In the genomic region with DNA sequence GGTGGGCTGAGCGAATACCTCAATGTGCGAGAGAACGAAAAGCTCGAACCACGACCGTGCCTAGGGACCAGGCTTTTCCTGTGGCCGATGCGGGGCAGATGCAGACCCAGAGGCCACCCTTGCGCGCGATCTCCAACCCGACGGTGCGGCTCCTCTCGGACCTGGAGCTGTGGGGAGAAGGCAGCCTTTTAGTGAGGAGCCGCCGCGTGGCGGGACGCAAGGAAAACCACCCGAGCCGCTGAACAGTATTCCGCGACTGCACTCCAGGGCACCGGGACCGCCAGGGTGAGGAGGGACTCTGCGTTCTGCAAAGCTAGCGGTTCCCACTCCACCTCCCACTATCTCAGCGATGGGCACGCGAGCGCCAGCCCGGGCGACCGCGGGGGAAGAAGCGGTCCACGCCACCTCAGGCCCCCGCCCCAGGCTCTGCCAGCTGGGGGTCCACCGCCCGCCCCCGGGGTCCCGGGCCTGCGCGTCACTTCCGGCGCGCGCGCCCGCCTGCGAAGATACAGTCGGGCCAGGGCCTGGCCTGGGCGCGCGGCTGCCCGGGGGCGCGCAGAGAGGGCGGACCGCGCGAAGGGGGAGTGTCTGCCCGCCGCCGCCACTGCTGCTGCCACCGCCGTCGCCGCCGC, we compare ENCODE assay signal across 8 cellular contexts.
DNase-seq lines count a peak whose midpoint lies in the region; ATAC-seq and TF ChIP-seq lines count a peak whose summit lies in the region.

No MANE protein-coding gene starts in this region.

- peak overlapping the region; percentile 82 for H3K27ac Mint-ChIP-seq in activated CD4-positive, alpha-beta T cell treated with anti-CD3 and anti-CD28 coated beads, Interleukin-2, amount 10 ng/mL, durations not matched to agents 7 days and 5 days

- H3K27me3 ChIP-seq in liver (ENCODE audit: control insufficient read depth in 4 of 4, insufficient read depth in 4 of 4, low read length in 3 of 4): no peaks in the 10 kb centered on the region

- peak; percentile 65 for TF ChIP-seq POLR2A in GM18951 (IDR thresholded peaks at IDR 0.05; ENCODE audit: extremely low read depth, insufficient read depth, insufficient read length)

- in situ Hi-C loops in GM18951 (cut with MboI; ENCODE audit: low sequenced_read_pairs, unreplicated experiment): no loop called here

- H3K4me1 ChIP-seq in liver (ENCODE audit: control insufficient read depth in 4 of 4, insufficient read depth in 4 of 4, low read length in 3 of 4): peaks cover 0 to 15% (median 6%) of the 10 kb centered on the region in 4 donors

- no peaks in the 10 kb centered on the region for H3K27me3 Mint-ChIP-seq in activated CD4-positive, alpha-beta T cell treated with anti-CD3 and anti-CD28 coated beads, Interleukin-2, amount 10 ng/mL, durations not matched to agents 7 days and 5 days

- H3K9me3 Mint-ChIP-seq in activated CD4-positive, alpha-beta T cell treated with anti-CD3 and anti-CD28 coated beads, Interleukin-2, amount 10 ng/mL, durations not matched to agents 7 days and 5 days: no peaks in the 10 kb centered on the region

- POLR2A ChIA-PET in activated CD4-positive, alpha-beta T cell treated with anti-CD3 and anti-CD28 coated beads, Interleukin-2, amount 10 ng/mL, durations not matched to agents 7 days and 5 days (lab: Charles Lee): no interaction called here

- H3K4me3 ChIP-seq in AG10803 (ENCODE audit: low read length) (peak overlapping the region; percentile 81), liver (ENCODE audit: low read depth in 1 of 3, low read length in 3 of 3) (peak overlapping the region; percentile 93 to 95 (median 95))

- WGBS in liver: under 1% methylated on average over 71 of the region's 71 CpGs

- peak overlapping the region; percentile 93 to 99 for H3K27ac ChIP-seq in liver (ENCODE audit: low read depth in 1 of 2, low read length in 2 of 2)

- H3K4me1 Mint-ChIP-seq in activated CD4-positive, alpha-beta T cell treated with anti-CD3 and anti-CD28 coated beads, Interleukin-2, amount 10 ng/mL, durations not matched to agents 7 days and 5 days: peaks cover 11% of the 10 kb centered on the region

- H3K36me3 Mint-ChIP-seq in activated CD4-positive, alpha-beta T cell treated with anti-CD3 and anti-CD28 coated beads, Interleukin-2, amount 10 ng/mL, durations not matched to agents 7 days and 5 days (ENCODE audit: low read depth): no peaks in the 10 kb centered on the region

- no peak for TF ChIP-seq RAD21 in liver (IDR thresholded peaks at IDR 0.05)

- DNase-seq in AG10803 (ENCODE audit: low read depth): peak; percentile 68
- peak; percentile 54 for DNase-seq in NCI-H460 (ENCODE audit: extremely low read depth, low read depth)
- peak; percentile 68 for DNase-seq in activated CD4-positive, alpha-beta T cell treated with anti-CD3 and anti-CD28 coated beads, Interleukin-2, amount 10 ng/mL, durations not matched to agents 7 days and 5 days
- DNase-seq in dedifferentiated amniotic fluid mesenchymal stem cell (ENCODE audit: extremely low spot score): peak; percentile 58
- peak; percentile 67 for DNase-seq in stimulated activated CD4-positive, alpha-beta T cell treated with anti-CD3 and anti-CD28 coated beads, Interleukin-4, amount 100 ng/mL, for 24 hours

- TF ChIP-seq CTCF in AG10803 (conservative IDR thresholded peaks at IDR 0.05; ENCODE audit: low read length): no peak; the same call in 1 of the 2 replicates
- TF ChIP-seq CTCF in liver (IDR thresholded peaks at IDR 0.05; ENCODE audit: low read depth, low read length, missing input control): no peak

- peak overlapping the region; percentile 94 to 97 for H3K9ac ChIP-seq in liver (ENCODE audit: low read depth in 1 of 2, low read length in 2 of 2)

- CTCF ChIA-PET in activated CD4-positive, alpha-beta T cell treated with anti-CD3 and anti-CD28 coated beads, Interleukin-2, amount 10 ng/mL, durations not matched to agents 7 days and 5 days (lab: Charles Lee): interaction anchor here (0.6 to 0.7 kb wide), 2 partner anchors 31 to 783 kb away, joined by 3 read pairs; no protein-coding TSS in a partner anchor

- peak overlapping the region; percentile 76 for H3K4me3 Mint-ChIP-seq in activated CD4-positive, alpha-beta T cell treated with anti-CD3 and anti-CD28 coated beads, Interleukin-2, amount 10 ng/mL, durations not matched to agents 7 days and 5 days

- H3K36me3 ChIP-seq in liver (ENCODE audit: control insufficient read depth in 4 of 4, insufficient read depth in 3 of 4, low read depth in 1 of 4, low read length in 3 of 4): no peaks in the 10 kb centered on the region

- H3K9me3 ChIP-seq in liver (ENCODE audit: control insufficient read depth in 4 of 4, low read length in 3 of 4): no peaks in the 10 kb centered on the region

- ATAC-seq in HG03159 (IDR thresholded peaks at IDR 0.05; ENCODE audit: unreplicated experiment): peak; percentile 92

TF ChIP-seq in liver, 16 proteins besides CTCF, POLR2A, EP300 and RAD21:
- TF ChIP-seq, protein P1, sequence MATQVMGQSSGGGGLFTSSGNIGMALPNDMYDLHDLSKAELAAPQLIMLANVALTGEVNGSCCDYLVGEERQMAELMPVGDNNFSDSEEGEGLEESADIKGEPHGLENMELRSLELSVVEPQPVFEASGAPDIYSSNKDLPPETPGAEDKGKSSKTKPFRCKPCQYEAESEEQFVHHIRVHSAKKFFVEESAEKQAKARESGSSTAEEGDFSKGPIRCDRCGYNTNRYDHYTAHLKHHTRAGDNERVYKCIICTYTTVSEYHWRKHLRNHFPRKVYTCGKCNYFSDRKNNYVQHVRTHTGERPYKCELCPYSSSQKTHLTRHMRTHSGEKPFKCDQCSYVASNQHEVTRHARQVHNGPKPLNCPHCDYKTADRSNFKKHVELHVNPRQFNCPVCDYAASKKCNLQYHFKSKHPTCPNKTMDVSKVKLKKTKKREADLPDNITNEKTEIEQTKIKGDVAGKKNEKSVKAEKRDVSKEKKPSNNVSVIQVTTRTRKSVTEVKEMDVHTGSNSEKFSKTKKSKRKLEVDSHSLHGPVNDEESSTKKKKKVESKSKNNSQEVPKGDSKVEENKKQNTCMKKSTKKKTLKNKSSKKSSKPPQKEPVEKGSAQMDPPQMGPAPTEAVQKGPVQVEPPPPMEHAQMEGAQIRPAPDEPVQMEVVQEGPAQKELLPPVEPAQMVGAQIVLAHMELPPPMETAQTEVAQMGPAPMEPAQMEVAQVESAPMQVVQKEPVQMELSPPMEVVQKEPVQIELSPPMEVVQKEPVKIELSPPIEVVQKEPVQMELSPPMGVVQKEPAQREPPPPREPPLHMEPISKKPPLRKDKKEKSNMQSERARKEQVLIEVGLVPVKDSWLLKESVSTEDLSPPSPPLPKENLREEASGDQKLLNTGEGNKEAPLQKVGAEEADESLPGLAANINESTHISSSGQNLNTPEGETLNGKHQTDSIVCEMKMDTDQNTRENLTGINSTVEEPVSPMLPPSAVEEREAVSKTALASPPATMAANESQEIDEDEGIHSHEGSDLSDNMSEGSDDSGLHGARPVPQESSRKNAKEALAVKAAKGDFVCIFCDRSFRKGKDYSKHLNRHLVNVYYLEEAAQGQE (IDR thresholded peaks at IDR 0.05): no peak
- TF ChIP-seq, protein P2, sequence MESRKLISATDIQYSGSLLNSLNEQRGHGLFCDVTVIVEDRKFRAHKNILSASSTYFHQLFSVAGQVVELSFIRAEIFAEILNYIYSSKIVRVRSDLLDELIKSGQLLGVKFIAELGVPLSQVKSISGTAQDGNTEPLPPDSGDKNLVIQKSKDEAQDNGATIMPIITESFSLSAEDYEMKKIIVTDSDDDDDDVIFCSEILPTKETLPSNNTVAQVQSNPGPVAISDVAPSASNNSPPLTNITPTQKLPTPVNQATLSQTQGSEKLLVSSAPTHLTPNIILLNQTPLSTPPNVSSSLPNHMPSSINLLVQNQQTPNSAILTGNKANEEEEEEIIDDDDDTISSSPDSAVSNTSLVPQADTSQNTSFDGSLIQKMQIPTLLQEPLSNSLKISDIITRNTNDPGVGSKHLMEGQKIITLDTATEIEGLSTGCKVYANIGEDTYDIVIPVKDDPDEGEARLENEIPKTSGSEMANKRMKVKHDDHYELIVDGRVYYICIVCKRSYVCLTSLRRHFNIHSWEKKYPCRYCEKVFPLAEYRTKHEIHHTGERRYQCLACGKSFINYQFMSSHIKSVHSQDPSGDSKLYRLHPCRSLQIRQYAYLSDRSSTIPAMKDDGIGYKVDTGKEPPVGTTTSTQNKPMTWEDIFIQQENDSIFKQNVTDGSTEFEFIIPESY (IDR thresholded peaks at IDR 0.05): no peak
- TF ChIP-seq, protein P3, sequence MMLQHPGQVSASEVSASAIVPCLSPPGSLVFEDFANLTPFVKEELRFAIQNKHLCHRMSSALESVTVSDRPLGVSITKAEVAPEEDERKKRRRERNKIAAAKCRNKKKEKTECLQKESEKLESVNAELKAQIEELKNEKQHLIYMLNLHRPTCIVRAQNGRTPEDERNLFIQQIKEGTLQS (IDR thresholded peaks at IDR 0.05): no peak
- peak; percentile 41 for TF ChIP-seq YY1 (IDR thresholded peaks at IDR 0.05)
- no peak for TF ChIP-seq HNF4A (conservative IDR thresholded peaks at IDR 0.05)
- peak in 1 of 2 donors; percentile 61 for TF ChIP-seq GABPA (IDR thresholded peaks at IDR 0.05 in 1 of 2, conservative IDR thresholded peaks at IDR 0.05 in 1 of 2)
- TF ChIP-seq RXRA (IDR thresholded peaks at IDR 0.05): no peak
- no peak for TF ChIP-seq SP1 (IDR thresholded peaks at IDR 0.05)
- TF ChIP-seq, protein P4, sequence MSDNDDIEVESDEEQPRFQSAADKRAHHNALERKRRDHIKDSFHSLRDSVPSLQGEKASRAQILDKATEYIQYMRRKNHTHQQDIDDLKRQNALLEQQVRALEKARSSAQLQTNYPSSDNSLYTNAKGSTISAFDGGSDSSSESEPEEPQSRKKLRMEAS (IDR thresholded peaks at IDR 0.05): no peak
- no peak for TF ChIP-seq HNF4G (IDR thresholded peaks at IDR 0.05)
- peak; percentile 53 for TF ChIP-seq TAF1 (conservative IDR thresholded peaks at IDR 0.05)

Comparison
In these comparisons a context has a peak if more than half of its experiments do, and no peak if none do; other contexts are left out.
1. Peak in every context shown above with its lines: DNase-seq, ATAC-seq, H3K4me3 ChIP-seq and H3K27ac ChIP-seq.